Comparison of ENCODE assay signal across 8 cellular contexts in the genomic region with DNA sequence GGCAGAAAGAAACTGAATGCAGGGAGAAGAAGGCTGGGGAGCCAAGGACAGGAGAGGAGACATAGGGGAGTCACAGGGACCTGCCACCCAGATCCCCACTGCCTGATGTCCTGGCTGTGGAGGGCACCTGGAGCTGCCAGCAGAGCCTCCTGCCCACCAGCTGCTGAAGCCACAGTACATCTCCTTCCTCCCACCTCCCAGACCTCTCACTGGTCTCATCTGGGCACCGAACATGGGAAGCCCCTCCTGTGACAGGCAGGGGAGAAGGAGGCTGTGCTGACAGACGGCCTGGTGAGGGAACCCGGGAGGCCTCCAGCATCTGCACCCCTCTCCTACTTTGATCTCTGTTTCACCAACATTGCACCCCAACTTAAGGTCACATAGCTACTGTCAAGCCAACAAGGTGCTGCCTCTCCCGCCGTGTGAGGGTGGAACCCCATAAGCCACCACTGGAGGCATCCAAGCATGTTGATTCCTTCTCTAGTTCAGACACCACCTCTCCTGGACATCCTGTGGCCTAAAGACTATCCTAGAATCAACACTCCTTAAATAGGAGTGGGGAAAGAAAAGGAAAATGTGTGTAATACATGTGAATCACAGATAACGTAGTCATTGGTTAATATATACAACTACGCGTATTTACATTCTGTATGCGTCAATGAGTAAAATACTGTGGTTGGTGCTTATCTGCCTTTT. TPM values are rescaled to one million over a fixed set of nuclear protein-coding genes. Genes with fewer than 3 reads are reported as not detected.
DNase-seq lines count a peak whose midpoint lies in the region; ATAC-seq and TF ChIP-seq lines count a peak whose summit lies in the region.

No MANE protein-coding gene starts in this region.

- ATAC-seq in right lobe of liver (no peak), HG02885 (IDR thresholded peaks at IDR 0.05; ENCODE audit: poor library complexity, unreplicated experiment) (no peak)

- peaks cover 0 to 44% (median 22%) of the 10 kb centered on the region in 4 donors for H3K4me1 ChIP-seq in right lobe of liver

- DNase-seq in AML-193 (lab: John Stamatoyannopoulos, UW) (peak; percentile 5 to 8), HL-60 (ENCODE audit: low read depth in 1 of 2, low spot score in 1 of 2) (peak in 1 of 2 experiments; percentile 35), right lobe of liver (peak in 1 of 3 donors; percentile 35), midbrain (lab: John Stamatoyannopoulos, UW) (no peak), HEK293T (ENCODE audit: extremely low spot score) (no peak), NOMO-1 treated with DMSO at 0.1 percent for 48 hours (lab: John Stamatoyannopoulos, UW; ENCODE audit: unreplicated experiment) (no peak)
- peak; percentile 54 to 61 for DNase-seq in activated T-cell treated with anti-CD3 and anti-CD28 coated beads, Interleukin-2, amount 50 U/mL, for 48 hours

- H3K36me3 ChIP-seq in right lobe of liver, result no peaks in the 10 kb centered on the region

- POLR2A ChIA-PET in HEK293T (lab: Yijun Ruan, JAX), result interaction anchor here (2.0 to 2.1 kb wide), 2 partner anchors 21 to 22 kb away, joined by 6 to 23 read pairs; a partner anchor contains a TSS

- TF ChIP-seq POLR2A in right lobe of liver (IDR thresholded peaks at IDR 0.05), result no peak

- WGBS in right lobe of liver (ENCODE audit: insufficient coverage, low coverage, low lambda C conversion rate, missing lambda C conversion rate), result 73% methylated on average over 8 of the region's 9 CpGs

- TF ChIP-seq CTCF in HL-60 (IDR thresholded peaks at IDR 0.05; ENCODE audit: insufficient read depth, low read length) (no peak), right lobe of liver (IDR thresholded peaks at IDR 0.05) (peak in 1 of 4 donors; percentile 6)

- H3K4me3 ChIP-seq in HL-60 (replicated peaks; ENCODE audit: insufficient read depth, low read length), result no peak overlapping the region
- H3K4me3 ChIP-seq in right lobe of liver, result no peak overlapping the region

- H3K9me3 ChIP-seq in right lobe of liver, result no peaks in the 10 kb centered on the region

- H3K27me3 ChIP-seq in HL-60 (ENCODE audit: insufficient read depth, poor library complexity, severe bottlenecking) (no peaks in the 10 kb centered on the region), right lobe of liver (no peaks in the 10 kb centered on the region)

- CTCF ChIA-PET in HEK293T (lab: Yijun Ruan, JAX), result interaction anchor here (2.2 kb wide), 1 partner anchor 22 kb away, joined by 8 read pairs; a partner anchor contains a TSS

- intact Hi-C loops in right lobe of liver (cut with DNase I), result no loop called here

- H3K27ac ChIP-seq in HL-60 (replicated peaks), result peak overlapping the region; percentile 92
- peak overlapping the region in 2 of 3 donors; percentile 73 to 83 for H3K27ac ChIP-seq in right lobe of liver

TF ChIP-seq in HEK293T, 16 proteins besides CTCF, POLR2A, EP300 and RAD21:
- no peak for TF ChIP-seq BHLHE40 (IDR thresholded peaks at IDR 0.05; ENCODE audit: borderline replicate concordance)
- no peak for TF ChIP-seq SUZ12 (IDR thresholded peaks at IDR 0.05)
- no peak for TF ChIP-seq HDGF (IDR thresholded peaks at IDR 0.05; ENCODE audit: borderline replicate concordance)
- no peak for TF ChIP-seq LEF1 (IDR thresholded peaks at IDR 0.05; ENCODE audit: borderline replicate concordance)
- no peak for TF ChIP-seq FOXK2 (IDR thresholded peaks at IDR 0.05)
- TF ChIP-seq NFRKB (IDR thresholded peaks at IDR 0.05), result no peak
- TF ChIP-seq ELF4 (IDR thresholded peaks at IDR 0.05), result no peak
- TF ChIP-seq FOXA1 (IDR thresholded peaks at IDR 0.05), result no peak
- TF ChIP-seq FOXM1 (IDR thresholded peaks at IDR 0.05; ENCODE audit: borderline replicate concordance), result no peak
- TF ChIP-seq SP1 (IDR thresholded peaks at IDR 0.05), result no peak
- TF ChIP-seq, protein P1, sequence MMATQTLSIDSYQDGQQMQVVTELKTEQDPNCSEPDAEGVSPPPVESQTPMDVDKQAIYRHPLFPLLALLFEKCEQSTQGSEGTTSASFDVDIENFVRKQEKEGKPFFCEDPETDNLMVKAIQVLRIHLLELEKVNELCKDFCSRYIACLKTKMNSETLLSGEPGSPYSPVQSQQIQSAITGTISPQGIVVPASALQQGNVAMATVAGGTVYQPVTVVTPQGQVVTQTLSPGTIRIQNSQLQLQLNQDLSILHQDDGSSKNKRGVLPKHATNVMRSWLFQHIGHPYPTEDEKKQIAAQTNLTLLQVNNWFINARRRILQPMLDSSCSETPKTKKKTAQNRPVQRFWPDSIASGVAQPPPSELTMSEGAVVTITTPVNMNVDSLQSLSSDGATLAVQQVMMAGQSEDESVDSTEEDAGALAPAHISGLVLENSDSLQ (IDR thresholded peaks at IDR 0.05), result no peak
- no peak for TF ChIP-seq ZNF384 (IDR thresholded peaks at IDR 0.05)
- no peak for TF ChIP-seq TARDBP (IDR thresholded peaks at IDR 0.05)
- TF ChIP-seq L3MBTL2 (conservative IDR thresholded peaks at IDR 0.05), result no peak
- no peak for TF ChIP-seq ARNT (IDR thresholded peaks at IDR 0.05)
- no peak for TF ChIP-seq CTBP1 (IDR thresholded peaks at IDR 0.05; ENCODE audit: borderline replicate concordance)

RNA-seq across cellular contexts. Expression of a gene that starts 3.6 kb away (rescaled TPM):
- total RNA-seq in right lobe of liver, result 100 to 1,000 TPM in 1 of 6 experiments, 10 to 100 TPM in 5; 24.7 to 105 (median 31.0) TPM

RNA-seq across cellular contexts. Expression of a gene that starts 4.6 kb away (rescaled TPM):
- total RNA-seq in right lobe of liver, result 1 to 10 TPM; 1.3 to 3.5 (median 2.1) TPM

RNA-seq across cellular contexts. Expression of a gene that starts 6.9 kb away (rescaled TPM):
- 10 to 100 TPM in 1 of 6 experiments, 1 to 10 TPM in 5; 6.6 to 11.0 (median 9.0) TPM for total RNA-seq in right lobe of liver

RNA-seq across cellular contexts. Expression of a gene that starts 21.8 kb away (rescaled TPM):
- 10 to 100 TPM in 2 of 6 experiments, 1 to 10 TPM in 4; 7.2 to 13.8 (median 9.1) TPM for total RNA-seq in right lobe of liver

Comparison
In these comparisons a context has a peak if more than half of its experiments do, and no peak if none do; other contexts are left out.
1. DNase-seq: peak in AML-193 (2 of 2) and activated T-cell treated with anti-CD3 and anti-CD28 coated beads, Interleukin-2, amount 50 U/mL, for 48 hours (2 of 2); none in midbrain (single experiment), HEK293T (single experiment) and NOMO-1 treated with DMSO at 0.1 percent for 48 hours (single experiment).